1 cellular context compared by ENCODE assay signal in genomic region chr21:33552999-33553598, GRCh38.
TF ChIP-seq lines count a peak whose summit lies in the region.

No MANE protein-coding gene starts in this region.

TF ChIP-seq in GM12878, 131 proteins besides CTCF, POLR2A, EP300 and RAD21:
- 0 out of 2 replicates have a peak, but pooled peaks have one; percentile 2 for TF ChIP-seq POLR2AphosphoS2 (IDR thresholded peaks at IDR 0.05; ENCODE audit: low read depth, low read length)
- TF ChIP-seq CHD4 (IDR thresholded peaks at IDR 0.05), result no peak
- TF ChIP-seq POU2F2 (IDR thresholded peaks at IDR 0.05; ENCODE audit: borderline replicate concordance, low read depth, low read length), result 0 out of 3 replicates have a peak, but pooled peaks have one; percentile 7
- TF ChIP-seq, protein P1, sequence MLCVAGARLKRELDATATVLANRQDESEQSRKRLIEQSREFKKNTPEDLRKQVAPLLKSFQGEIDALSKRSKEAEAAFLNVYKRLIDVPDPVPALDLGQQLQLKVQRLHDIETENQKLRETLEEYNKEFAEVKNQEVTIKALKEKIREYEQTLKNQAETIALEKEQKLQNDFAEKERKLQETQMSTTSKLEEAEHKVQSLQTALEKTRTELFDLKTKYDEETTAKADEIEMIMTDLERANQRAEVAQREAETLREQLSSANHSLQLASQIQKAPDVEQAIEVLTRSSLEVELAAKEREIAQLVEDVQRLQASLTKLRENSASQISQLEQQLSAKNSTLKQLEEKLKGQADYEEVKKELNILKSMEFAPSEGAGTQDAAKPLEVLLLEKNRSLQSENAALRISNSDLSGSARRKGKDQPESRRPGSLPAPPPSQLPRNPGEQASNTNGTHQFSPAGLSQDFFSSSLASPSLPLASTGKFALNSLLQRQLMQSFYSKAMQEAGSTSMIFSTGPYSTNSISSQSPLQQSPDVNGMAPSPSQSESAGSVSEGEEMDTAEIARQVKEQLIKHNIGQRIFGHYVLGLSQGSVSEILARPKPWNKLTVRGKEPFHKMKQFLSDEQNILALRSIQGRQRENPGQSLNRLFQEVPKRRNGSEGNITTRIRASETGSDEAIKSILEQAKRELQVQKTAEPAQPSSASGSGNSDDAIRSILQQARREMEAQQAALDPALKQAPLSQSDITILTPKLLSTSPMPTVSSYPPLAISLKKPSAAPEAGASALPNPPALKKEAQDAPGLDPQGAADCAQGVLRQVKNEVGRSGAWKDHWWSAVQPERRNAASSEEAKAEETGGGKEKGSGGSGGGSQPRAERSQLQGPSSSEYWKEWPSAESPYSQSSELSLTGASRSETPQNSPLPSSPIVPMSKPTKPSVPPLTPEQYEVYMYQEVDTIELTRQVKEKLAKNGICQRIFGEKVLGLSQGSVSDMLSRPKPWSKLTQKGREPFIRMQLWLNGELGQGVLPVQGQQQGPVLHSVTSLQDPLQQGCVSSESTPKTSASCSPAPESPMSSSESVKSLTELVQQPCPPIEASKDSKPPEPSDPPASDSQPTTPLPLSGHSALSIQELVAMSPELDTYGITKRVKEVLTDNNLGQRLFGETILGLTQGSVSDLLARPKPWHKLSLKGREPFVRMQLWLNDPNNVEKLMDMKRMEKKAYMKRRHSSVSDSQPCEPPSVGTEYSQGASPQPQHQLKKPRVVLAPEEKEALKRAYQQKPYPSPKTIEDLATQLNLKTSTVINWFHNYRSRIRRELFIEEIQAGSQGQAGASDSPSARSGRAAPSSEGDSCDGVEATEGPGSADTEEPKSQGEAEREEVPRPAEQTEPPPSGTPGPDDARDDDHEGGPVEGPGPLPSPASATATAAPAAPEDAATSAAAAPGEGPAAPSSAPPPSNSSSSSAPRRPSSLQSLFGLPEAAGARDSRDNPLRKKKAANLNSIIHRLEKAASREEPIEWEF (IDR thresholded peaks at IDR 0.05; ENCODE audit: insufficient replicate concordance, low read depth, low read length), result no peak
- peak; percentile 52 for TF ChIP-seq POLR2AphosphoS5 (IDR thresholded peaks at IDR 0.05; ENCODE audit: low read length)
